Comparison of ENCODE assay signal across 11 cellular contexts in genomic region chr19:40279120-40279551, GRCh38. TPM values are rescaled to one million over a fixed set of nuclear protein-coding genes. Genes with fewer than 3 reads are reported as not detected.
A peak's percentile ranks its signal among the peaks of the same experiment; 100 is the strongest.
DNase-seq lines count a peak whose midpoint lies in the region; ATAC-seq and TF ChIP-seq lines count a peak whose summit lies in the region.
"Had no signal": no experiment of that assay in that cellular context is flagged by ENCODE, and none has a peak within 500 bp of the region (broad histone marks: within the 10 kb centered on the region; RNA-seq: fewer than 3 reads in every experiment).

No MANE protein-coding gene starts in this region.

- H4K20me1 ChIP-seq in Loucy (ENCODE audit: insufficient read depth, low read length, poor library complexity, severe bottlenecking): peaks cover 74% of the 10 kb centered on the region

- H3K4me3 ChIP-seq in Loucy (ENCODE audit: low read length, poor library complexity, severe bottlenecking): no peak overlapping the region

- no peaks in the 10 kb centered on the region for H3K36me3 Mint-ChIP-seq in mesothelial cell of epicardium

- no peaks in the 10 kb centered on the region for H3K9me3 ChIP-seq in Loucy (ENCODE audit: insufficient read depth, low read depth, low read length)

- H3K27ac Mint-ChIP-seq in mesothelial cell of epicardium: peak overlapping the region; percentile 48

- no peak overlapping the region for H2AFZ ChIP-seq in Loucy (ENCODE audit: low read length)

- H3K4me3 Mint-ChIP-seq in mesothelial cell of epicardium: no peak overlapping the region

- no peaks in the 10 kb centered on the region for H3F3A ChIP-seq in Loucy (ENCODE audit: low read depth)

- peak overlapping the region; percentile 96 for H3K4me2 ChIP-seq in Loucy (ENCODE audit: low read depth, low read length, poor library complexity, severe bottlenecking)

- H3K27me3 ChIP-seq in Loucy (ENCODE audit: insufficient read depth, low read length, poor library complexity, severe bottlenecking): no peaks in the 10 kb centered on the region

- H3K36me3 ChIP-seq in Loucy (ENCODE audit: insufficient read depth, low read length): no peaks in the 10 kb centered on the region

- H3K9ac ChIP-seq in Loucy (ENCODE audit: low read depth, low read length, poor library complexity, severe bottlenecking): no peak overlapping the region

- H3K4me1 Mint-ChIP-seq in mesothelial cell of epicardium: peaks cover 53% of the 10 kb centered on the region

- DNase-seq in fibroblast of gingiva (ENCODE audit: low read depth): peak; percentile 70
- DNase-seq in mesothelial cell of epicardium (ENCODE audit: low spot score in 2 of 2, unreplicated experiment in 2 of 2): no peak
- DNase-seq in stromal cell of bone marrow (ENCODE audit: low read depth): peak; percentile 47
- no peak for DNase-seq in NCI-H2107 (lab: John Stamatoyannopoulos, UW)
- no peak for DNase-seq in HuH-7 (ENCODE audit: low spot score)
- no peak for DNase-seq in cerebellum (ENCODE audit: low spot score)
- DNase-seq: EL, NCI-H1048, SW 1271 had no signal

- H3K9me2 ChIP-seq in Loucy (replicated peaks; ENCODE audit: low read depth, low read length): no peaks in the 10 kb centered on the region

- TF ChIP-seq CTCF in Loucy (conservative IDR thresholded peaks at IDR 0.05; ENCODE audit: low read length): no peak
- TF ChIP-seq CTCF in mesothelial cell of epicardium (IDR thresholded peaks at IDR 0.05; ENCODE audit: unreplicated experiment): no peak

- peaks cover 96% of the 10 kb centered on the region for H3K79me2 ChIP-seq in Loucy (ENCODE audit: insufficient read depth, low read length)

- H3K4me1 ChIP-seq in Loucy (ENCODE audit: insufficient read depth, low read length, poor library complexity, severe bottlenecking): peaks cover 44% of the 10 kb centered on the region

- no peaks in the 10 kb centered on the region for H3K27me3 Mint-ChIP-seq in mesothelial cell of epicardium (ENCODE audit: low read depth)

- H3K9me3 Mint-ChIP-seq in mesothelial cell of epicardium: no peaks in the 10 kb centered on the region

- ATAC-seq in HG02588 (IDR thresholded peaks at IDR 0.05; ENCODE audit: unreplicated experiment): no peak

RNA-seq across cellular contexts. Expression of gene AKT2, which starts 6.0 kb away (rescaled TPM):
- 192 to 200 TPM (median 194 TPM) in 3 replicates for total RNA-seq in mesothelial cell of epicardium
- total RNA-seq in cerebellum: 90.2 TPM

RNA-seq across cellular contexts. Expression of gene CCNP, which starts 52.6 kb away (rescaled TPM):
- total RNA-seq in mesothelial cell of epicardium (0.98 to 1.8 TPM (median 1.0 TPM) in 3 replicates), cerebellum (0.18 TPM)

Comparison
In these comparisons a context has a peak if more than half of its experiments do, and no peak if none do; other contexts are left out.
1. DNase-seq: peak in fibroblast of gingiva (single experiment) and stromal cell of bone marrow (single experiment); none in mesothelial cell of epicardium (0 of 2), NCI-H2107 (single experiment), HuH-7 (single experiment) and cerebellum (single experiment).